ENCODE assay signal across 24 cellular contexts in genomic region chr14:79476552-79476951, GRCh38.
A peak's percentile ranks its signal among the peaks of the same experiment; 100 is the strongest.
DNase-seq lines count a peak whose midpoint lies in the region; ATAC-seq, FAIRE-seq and TF ChIP-seq lines count a peak whose summit lies in the region.
"Had no signal": no experiment of that assay in that cellular context is flagged by ENCODE, and none has a peak within 500 bp of the region (broad histone marks: within the 10 kb centered on the region; RNA-seq: fewer than 3 reads in every experiment).

No MANE protein-coding gene starts in this region.

- FAIRE-seq in kidney (lab: Jason Lieb, UNC), result no peak
- FAIRE-seq: A549, GM12878, GM12892, GM18507 had no signal

- H3K4me1 ChIP-seq in SK-N-SH (ENCODE audit: control insufficient read depth in 1 of 2, insufficient read depth in 2 of 2, low read depth in 1 of 2, low read length in 1 of 2) (peaks cover 5 to 8% of the 10 kb centered on the region in 2 experiments; a peak in 2 of 4 replicates), psoas muscle (no peaks in the 10 kb centered on the region), skeletal muscle tissue (ENCODE audit: control insufficient read depth in 3 of 3, insufficient read depth in 3 of 3, low read length in 3 of 3) (peaks cover 0 to 11% (median 2%) of the 10 kb centered on the region in 3 donors), kidney (ENCODE audit: control insufficient read depth in 1 of 2, insufficient read depth in 1 of 2, low read depth in 1 of 2, low read length in 2 of 2) (no peaks in the 10 kb centered on the region)
- H3K4me1 ChIP-seq: A549; BLaER1 treated with 17β-estradiol and CSF1 and Interleukin-3, amounts not matched to agents 10 nM and 100 nM; Caco-2 had no signal

- no peak for DNase-seq in SK-N-SH
- no peak for DNase-seq in psoas muscle
- no peak for DNase-seq in kidney
- DNase-seq: AML-193; Caco-2; CD4-positive, alpha-beta T cell; CD8-positive, alpha-beta T cell; DMS 273 treated with DMSO at 0.1 percent for 48 hours; DMS153; DMS53; DMS79; DND-41; EL; GDM1 had no signal

- no peak for TF ChIP-seq CTCF in SK-N-SH (IDR thresholded peaks at IDR 0.05)
- TF ChIP-seq CTCF in psoas muscle (IDR thresholded peaks at IDR 0.05), result no peak
- no peak for TF ChIP-seq CTCF in kidney (IDR thresholded peaks at IDR 0.05; ENCODE audit: borderline replicate concordance, extremely low read depth, insufficient read depth)

- H3K9me3 ChIP-seq in SK-N-SH, result no peaks in the 10 kb centered on the region
- no peaks in the 10 kb centered on the region for H3K9me3 ChIP-seq in psoas muscle
- H3K9me3 ChIP-seq in skeletal muscle tissue (ENCODE audit: control insufficient read depth in 3 of 3, low read length in 3 of 3), result no peaks in the 10 kb centered on the region
- H3K9me3 ChIP-seq in kidney (ENCODE audit: control insufficient read depth in 1 of 2, low read length in 2 of 2), result no peaks in the 10 kb centered on the region
- H3K9me3 ChIP-seq: A549; BLaER1 treated with 17β-estradiol and CSF1 and Interleukin-3, amounts not matched to agents 10 nM and 100 nM; Caco-2 had no signal

- H4K20me1 ChIP-seq in SK-N-SH (ENCODE audit: insufficient read depth), result no peaks in the 10 kb centered on the region
- H4K20me1 ChIP-seq: BLaER1 treated with 17β-estradiol and CSF1 and Interleukin-3, amounts not matched to agents 10 nM and 100 nM had no signal

- H3K36me3 ChIP-seq in SK-N-SH (replicated peaks in 1 of 2; ENCODE audit: control insufficient read depth in 1 of 2, insufficient read depth in 2 of 2, low read length in 1 of 2), result no peaks in the 10 kb centered on the region
- H3K36me3 ChIP-seq in psoas muscle (ENCODE audit: insufficient read depth in 1 of 2, low read depth in 1 of 2), result no peaks in the 10 kb centered on the region
- no peaks in the 10 kb centered on the region for H3K36me3 ChIP-seq in skeletal muscle tissue (ENCODE audit: control insufficient read depth in 3 of 3, insufficient read depth in 3 of 3, low read length in 3 of 3)
- H3K36me3 ChIP-seq in kidney (ENCODE audit: control insufficient read depth in 1 of 2, insufficient read depth in 2 of 2, low read length in 2 of 2), result no peaks in the 10 kb centered on the region
- H3K36me3 ChIP-seq: BLaER1 treated with 17β-estradiol and CSF1 and Interleukin-3, amounts not matched to agents 10 nM and 100 nM had no signal

- no peak for TF ChIP-seq RAD21 in SK-N-SH (IDR thresholded peaks at IDR 0.05; ENCODE audit: low read length)

- no peaks in the 10 kb centered on the region for H3K9me2 ChIP-seq in SK-N-SH

- intact Hi-C loops in psoas muscle (cut with DNase I), result no loop called here
- intact Hi-C loops in kidney (cut with DNase I), result no loop called here

- no peak overlapping the region for H3K4me2 ChIP-seq in SK-N-SH
- H3K4me2 ChIP-seq: A549; BLaER1 treated with 17β-estradiol and CSF1 and Interleukin-3, amounts not matched to agents 10 nM and 100 nM had no signal

- H3K27me3 ChIP-seq in SK-N-SH (ENCODE audit: insufficient read depth) (no peaks in the 10 kb centered on the region), psoas muscle (ENCODE audit: insufficient read depth in 3 of 3, low read length in 2 of 3) (no peaks in the 10 kb centered on the region), skeletal muscle tissue (ENCODE audit: control insufficient read depth in 3 of 3, insufficient read depth in 3 of 3, low read length in 3 of 3) (no peaks in the 10 kb centered on the region)
- H3K27me3 ChIP-seq: BLaER1 treated with 17β-estradiol and CSF1 and Interleukin-3, amounts not matched to agents 10 nM and 100 nM had no signal

- CTCF ChIA-PET in SK-N-SH (lab: Yijun Ruan, JAX), result no interaction called here

- H3K27ac ChIP-seq in SK-N-SH (ENCODE audit: low read depth in 2 of 2, low read length in 1 of 2) (no peak overlapping the region), psoas muscle (peak overlapping the region; percentile 73), skeletal muscle tissue (ENCODE audit: low read depth, low read length) (peak overlapping the region; percentile 68), kidney (ENCODE audit: low read depth in 2 of 2, low read length in 2 of 2) (no peak overlapping the region)
- H3K27ac ChIP-seq: 22Rv1; A549; BLaER1 treated with 17β-estradiol and CSF1 and Interleukin-3, amounts not matched to agents 10 nM and 100 nM; C4-2B had no signal

- ATAC-seq in SK-N-SH treated with all-trans-retinoic acid at 6 μM for 48 hours (no peak), psoas muscle (peak in 3 of 4 donors; percentile 72 to 91 (median 84)), HG02759 (IDR thresholded peaks at IDR 0.05; ENCODE audit: unreplicated experiment) (no peak)
- ATAC-seq: A549; CD8-positive, alpha-beta T cell; GM12878 had no signal

- POLR2A ChIA-PET in SK-N-SH (lab: Yijun Ruan, JAX), result no interaction called here

- no peak for TF ChIP-seq EP300 in SK-N-SH (IDR thresholded peaks at IDR 0.05; ENCODE audit: borderline replicate concordance in 1 of 2, low read depth in 1 of 2, low read length in 1 of 2)

- H3K4me3 ChIP-seq in SK-N-SH (ENCODE audit: low read depth in 2 of 2, low read length in 1 of 2), result no peak overlapping the region
- H3K4me3 ChIP-seq in psoas muscle, result no peak overlapping the region
- no peak overlapping the region for H3K4me3 ChIP-seq in skeletal muscle tissue (ENCODE audit: low read length in 3 of 3)
- no peak overlapping the region for H3K4me3 ChIP-seq in kidney (ENCODE audit: low read length in 2 of 2)
- H3K4me3 ChIP-seq: A549; BLaER1 treated with 17β-estradiol and CSF1 and Interleukin-3, amounts not matched to agents 10 nM and 100 nM; GM12878 had no signal

- no peaks in the 10 kb centered on the region for H3K79me2 ChIP-seq in SK-N-SH (ENCODE audit: insufficient read depth)

- H3K9ac ChIP-seq in SK-N-SH (no peak overlapping the region), skeletal muscle tissue (ENCODE audit: low read depth in 1 of 3, low read length in 3 of 3) (no peak overlapping the region), kidney (ENCODE audit: low read length in 2 of 2) (no peak overlapping the region)
- H3K9ac ChIP-seq: BLaER1 treated with 17β-estradiol and CSF1 and Interleukin-3, amounts not matched to agents 10 nM and 100 nM had no signal

- 50% methylated on average over 2 of the region's 2 CpGs for WGBS in SK-N-SH (ENCODE audit: low lambda C conversion rate)
- WGBS in psoas muscle, 3 donors, result 63 to 78% (median 77%) methylated on average over 2 of the region's 2 CpGs

- H3F3A ChIP-seq in SK-N-SH (replicated peaks; ENCODE audit: insufficient read depth), result no peaks in the 10 kb centered on the region

- 0 out of 2 replicates have a peak overlapping the region, but pooled peaks have one; percentile 30 for H2AFZ ChIP-seq in SK-N-SH (ENCODE audit: low read depth)

TF ChIP-seq in SK-N-SH, 30 proteins besides CTCF, POLR2A, EP300 and RAD21 (continues in another document):
- TF ChIP-seq FOSL2 (IDR thresholded peaks at IDR 0.05; ENCODE audit: borderline replicate concordance, low read depth), result no peak
- no peak for TF ChIP-seq REST (IDR thresholded peaks at IDR 0.05; ENCODE audit: low read depth, low read length)
- TF ChIP-seq RFX5 (IDR thresholded peaks at IDR 0.05; ENCODE audit: low read length), result no peak

TF ChIP-seq in SK-N-SH treated with all-trans-retinoic acid at 6 μM for 48 hours, 23 proteins besides CTCF, POLR2A, EP300 and RAD21 (continues in another document):
- TF ChIP-seq TCF4 (CRISPR knock-in tag; IDR thresholded peaks at IDR 0.05; ENCODE audit: borderline replicate concordance), result no peak
- no peak for TF ChIP-seq ZFP3 (CRISPR knock-in tag; IDR thresholded peaks at IDR 0.05)
- TF ChIP-seq PATZ1 (CRISPR knock-in tag; IDR thresholded peaks at IDR 0.05; ENCODE audit: borderline replicate concordance), result no peak
- TF ChIP-seq BACH2 (CRISPR knock-in tag; IDR thresholded peaks at IDR 0.05; ENCODE audit: borderline replicate concordance), result no peak
- no peak for TF ChIP-seq ZNF565 (CRISPR knock-in tag; conservative IDR thresholded peaks at IDR 0.05; ENCODE audit: low read depth)
- TF ChIP-seq TSHZ2 (CRISPR knock-in tag; IDR thresholded peaks at IDR 0.05), result no peak
- TF ChIP-seq ZFP30 (CRISPR knock-in tag; IDR thresholded peaks at IDR 0.05), result no peak
- no peak for TF ChIP-seq ARNTL (CRISPR knock-in tag; IDR thresholded peaks at IDR 0.05; ENCODE audit: borderline replicate concordance, low read depth)
- no peak for TF ChIP-seq TOX (CRISPR knock-in tag; IDR thresholded peaks at IDR 0.05; ENCODE audit: borderline replicate concordance)

Comparison
In these comparisons a context has a peak if more than half of its experiments do, and no peak if none do; other contexts are left out.
1. H3K27ac ChIP-seq: peak in psoas muscle (single experiment) and skeletal muscle tissue (single experiment); none in SK-N-SH (0 of 2) and kidney (0 of 2).
2. ATAC-seq: peak in psoas muscle (3 of 4); none in SK-N-SH treated with all-trans-retinoic acid at 6 μM for 48 hours (single experiment) and HG02759 (single experiment).